Comparison of ENCODE assay signal across 9 cellular contexts in the genomic region with DNA sequence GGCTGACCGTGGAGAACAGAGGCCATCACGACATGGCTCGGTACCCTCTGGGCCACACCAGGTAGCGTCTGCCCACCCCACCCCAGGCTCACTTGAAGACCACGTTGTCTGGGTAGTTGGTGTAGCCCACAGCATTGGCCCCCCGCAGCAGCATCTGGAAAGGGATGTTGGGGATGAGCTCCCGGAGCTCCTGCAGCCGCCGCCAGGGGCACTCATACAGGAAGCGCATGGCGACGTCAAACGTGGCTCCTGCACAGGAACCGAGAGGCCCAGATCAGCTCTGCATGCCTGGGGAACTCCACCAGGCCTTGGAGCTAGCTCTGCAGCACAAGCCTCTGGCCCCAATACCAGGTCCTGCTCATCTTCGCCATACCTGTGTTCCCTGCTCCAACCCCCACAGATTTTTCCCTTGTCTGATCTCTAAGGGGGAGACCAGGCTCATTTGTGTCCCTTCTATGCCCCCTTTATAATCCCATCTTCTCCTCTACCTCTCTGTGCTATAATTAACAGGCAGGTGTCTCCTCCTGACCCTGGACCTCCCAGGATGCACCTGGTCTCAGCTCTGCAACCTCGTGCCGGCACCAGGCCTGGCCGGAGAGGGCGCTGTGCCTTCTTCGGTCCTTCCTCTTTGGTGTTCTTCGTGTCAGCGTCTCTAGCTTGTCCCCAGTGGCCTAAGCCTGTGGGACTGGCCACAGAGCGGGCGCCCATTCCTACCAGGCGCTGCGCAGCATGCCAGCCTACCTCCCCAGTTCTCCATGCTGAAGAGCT. TPM values are rescaled to one million over a fixed set of nuclear protein-coding genes. Genes with fewer than 3 reads are reported as not detected.
DNase-seq lines count a peak whose midpoint lies in the region; ATAC-seq and TF ChIP-seq lines count a peak whose summit lies in the region.
"Had no signal": no experiment of that assay in that cellular context is flagged by ENCODE, and none has a peak within 500 bp of the region (broad histone marks: within the 10 kb centered on the region; RNA-seq: fewer than 3 reads in every experiment).

No MANE protein-coding gene starts in this region.

- H3K4me1 ChIP-seq in SK-N-SH (ENCODE audit: control insufficient read depth in 1 of 2, insufficient read depth in 2 of 2, low read depth in 1 of 2, low read length in 1 of 2), result peaks cover 0 to 5% of the 10 kb centered on the region in 2 experiments; a peak in 1 of 4 replicates
- peaks cover 6% of the 10 kb centered on the region for H3K4me1 ChIP-seq in osteoblast (ENCODE audit: insufficient read depth, low read length)

- H3K27ac Mint-ChIP-seq in activated naive CD4-positive, alpha-beta T cell treated with anti-CD3 and anti-CD28 coated beads, Interleukin-2, amount 10 ng/mL, durations not matched to agents 7 days and 5 days, result no peak overlapping the region

- peaks cover 37% of the 10 kb centered on the region for H3K4me1 Mint-ChIP-seq in activated naive CD4-positive, alpha-beta T cell treated with anti-CD3 and anti-CD28 coated beads, Interleukin-2, amount 10 ng/mL, durations not matched to agents 7 days and 5 days

- H3K27me3 ChIP-seq in SK-N-SH (ENCODE audit: insufficient read depth) (no peaks in the 10 kb centered on the region), osteoblast (ENCODE audit: insufficient read depth, low read length) (no peaks in the 10 kb centered on the region)

- no peak for TF ChIP-seq RAD21 in SK-N-SH (IDR thresholded peaks at IDR 0.05; ENCODE audit: low read length)

- peaks cover 3% of the 10 kb centered on the region for H3K27me3 Mint-ChIP-seq in activated naive CD4-positive, alpha-beta T cell treated with anti-CD3 and anti-CD28 coated beads, Interleukin-2, amount 10 ng/mL, durations not matched to agents 7 days and 5 days

- peaks cover 0 to 17% of the 10 kb centered on the region in 2 experiments for H3K36me3 ChIP-seq in SK-N-SH (replicated peaks in 1 of 2; ENCODE audit: control insufficient read depth in 1 of 2, insufficient read depth in 2 of 2, low read length in 1 of 2)
- H3K36me3 ChIP-seq in osteoblast (ENCODE audit: insufficient read depth, low read length), result peaks cover 14% of the 10 kb centered on the region

- TF ChIP-seq EP300 in SK-N-SH (IDR thresholded peaks at IDR 0.05; ENCODE audit: borderline replicate concordance in 1 of 2, low read depth in 1 of 2, low read length in 1 of 2), result no peak

- TF ChIP-seq CTCF in SK-N-SH (IDR thresholded peaks at IDR 0.05) (no peak; the same call in 1 of the 2 replicates), osteoblast (IDR thresholded peaks at IDR 0.05; ENCODE audit: extremely low read depth, low read depth, low read length) (no peak)

- H3K36me3 Mint-ChIP-seq in activated naive CD4-positive, alpha-beta T cell treated with anti-CD3 and anti-CD28 coated beads, Interleukin-2, amount 10 ng/mL, durations not matched to agents 7 days and 5 days, result no peaks in the 10 kb centered on the region

- H3K79me2 ChIP-seq in SK-N-SH (ENCODE audit: insufficient read depth) (no peaks in the 10 kb centered on the region), osteoblast (ENCODE audit: insufficient read depth, low read length) (peaks cover 5% of the 10 kb centered on the region)

- H3K4me3 ChIP-seq in SK-N-SH (ENCODE audit: low read depth in 2 of 2, low read length in 1 of 2) (no peak overlapping the region), osteoblast (ENCODE audit: insufficient read depth, low read length) (no peak overlapping the region)
- H3K4me3 ChIP-seq: skin epidermis had no signal

- H3K9me3 ChIP-seq in SK-N-SH (no peaks in the 10 kb centered on the region), osteoblast (ENCODE audit: low read depth, low read length) (no peaks in the 10 kb centered on the region)

- POLR2A ChIA-PET in SK-N-SH (lab: Yijun Ruan, JAX) (no interaction called here), HEK293T (lab: Yijun Ruan, JAX) (interaction anchor here (0.5 to 5.5 kb wide), 2 partner anchors 8 to 238 kb away, joined by 4 to 63 read pairs; a partner anchor contains a TSS)

- no peak overlapping the region for H3K4me3 Mint-ChIP-seq in activated naive CD4-positive, alpha-beta T cell treated with anti-CD3 and anti-CD28 coated beads, Interleukin-2, amount 10 ng/mL, durations not matched to agents 7 days and 5 days

- H3K27ac ChIP-seq in SK-N-SH (ENCODE audit: low read depth in 2 of 2, low read length in 1 of 2) (no peak overlapping the region), osteoblast (ENCODE audit: low read depth, low read length) (no peak overlapping the region), substantia nigra (ENCODE audit: low read depth, low read length, poor library complexity, severe bottlenecking) (no peak overlapping the region)
- H3K27ac ChIP-seq: skin epidermis had no signal

- H3K9me2 ChIP-seq in SK-N-SH, result no peaks in the 10 kb centered on the region

- CTCF ChIA-PET in SK-N-SH (lab: Yijun Ruan, JAX), result interaction anchor here (0.7 to 1.7 kb wide), 3 partner anchors 16 to 124 kb away, joined by 3 to 9 read pairs (median 3); no protein-coding TSS in a partner anchor
- CTCF ChIA-PET in HEK293T (lab: Yijun Ruan, JAX), result interaction anchor here (0.6 to 1.4 kb wide), 5 partner anchors 12 to 124 kb away, joined by 3 to 9 read pairs (median 3); a partner anchor contains a TSS
- CTCF ChIA-PET in activated naive CD4-positive, alpha-beta T cell treated with anti-CD3 and anti-CD28 coated beads, Interleukin-2, amount 10 ng/mL, durations not matched to agents 7 days and 5 days (lab: Charles Lee), result interaction anchor here (1.0 to 1.1 kb wide), 4 partner anchors 9 to 32 kb away, joined by 3 to 4 read pairs (median 3); a partner anchor contains a TSS

- DNase-seq in SK-N-SH (peak; percentile 31), HEK293T (ENCODE audit: extremely low spot score) (peak; percentile 62), osteoblast (ENCODE audit: insufficient read length, low spot score, missing footprints) (peak; percentile 73), substantia nigra (lab: John Stamatoyannopoulos, UW) (no peak)
- DNase-seq in activated naive CD4-positive, alpha-beta T cell treated with anti-CD3 and anti-CD28 coated beads, Interleukin-2, amount 10 ng/mL, durations not matched to agents 7 days and 5 days, result peak; percentile 52

- WGBS in SK-N-SH (ENCODE audit: low lambda C conversion rate), result 97% methylated on average over 14 of the region's 26 CpGs

- H3F3A ChIP-seq in SK-N-SH (replicated peaks; ENCODE audit: insufficient read depth), result no peaks in the 10 kb centered on the region

- H3K9me3 Mint-ChIP-seq in activated naive CD4-positive, alpha-beta T cell treated with anti-CD3 and anti-CD28 coated beads, Interleukin-2, amount 10 ng/mL, durations not matched to agents 7 days and 5 days, result no peaks in the 10 kb centered on the region

- no peak overlapping the region for H3K4me2 ChIP-seq in SK-N-SH
- H3K4me2 ChIP-seq in osteoblast (ENCODE audit: insufficient read depth, low read length), result no peak overlapping the region

- H4K20me1 ChIP-seq in SK-N-SH (ENCODE audit: insufficient read depth) (no peaks in the 10 kb centered on the region), osteoblast (ENCODE audit: insufficient read depth, low read length) (no peaks in the 10 kb centered on the region)

- ATAC-seq in SK-N-SH treated with all-trans-retinoic acid at 6 μM for 48 hours (no peak), GM18867 (IDR thresholded peaks at IDR 0.05; ENCODE audit: unreplicated experiment) (no peak), HG03045 (IDR thresholded peaks at IDR 0.05; ENCODE audit: unreplicated experiment) (no peak)

- H3K9ac ChIP-seq in SK-N-SH, result no peak overlapping the region

- H2AFZ ChIP-seq in SK-N-SH (ENCODE audit: low read depth) (no peak overlapping the region), osteoblast (ENCODE audit: low read length) (no peak overlapping the region)

TF ChIP-seq in SK-N-SH, 30 proteins besides CTCF, POLR2A, EP300 and RAD21 (continues in another document):
- TF ChIP-seq FOSL2 (IDR thresholded peaks at IDR 0.05; ENCODE audit: borderline replicate concordance, low read depth) (no peak), NRF1 (IDR thresholded peaks at IDR 0.05; ENCODE audit: low read depth, low read length) (no peak), SIN3A (IDR thresholded peaks at IDR 0.05; ENCODE audit: borderline replicate concordance, low read depth, low read length) (no peak), SMC3 (IDR thresholded peaks at IDR 0.05; ENCODE audit: low read depth, low read length) (no peak), GATA2 (CRISPR knock-in tag; IDR thresholded peaks at IDR 0.05) (no peak), FOXJ3 (CRISPR knock-in tag; IDR thresholded peaks at IDR 0.05) (no peak), TAF1 (IDR thresholded peaks at IDR 0.05; ENCODE audit: borderline replicate concordance, low read depth, low read length) (no peak)

TF ChIP-seq in SK-N-SH treated with all-trans-retinoic acid at 6 μM for 48 hours, 23 proteins besides CTCF, POLR2A, EP300 and RAD21 (continues in another document):
- no peak for TF ChIP-seq RARB (CRISPR knock-in tag; IDR thresholded peaks at IDR 0.05)
- no peak for TF ChIP-seq ZNF565 (CRISPR knock-in tag; conservative IDR thresholded peaks at IDR 0.05; ENCODE audit: low read depth)
- TF ChIP-seq BACH2 (CRISPR knock-in tag; IDR thresholded peaks at IDR 0.05; ENCODE audit: borderline replicate concordance), result no peak

TF ChIP-seq in HEK293T, 16 proteins besides CTCF, POLR2A, EP300 and RAD21:
- TF ChIP-seq FOXA1 (IDR thresholded peaks at IDR 0.05) (no peak), CTBP1 (IDR thresholded peaks at IDR 0.05; ENCODE audit: borderline replicate concordance) (no peak), L3MBTL2 (conservative IDR thresholded peaks at IDR 0.05) (no peak; the same call in 1 of the 2 replicates), NFRKB (IDR thresholded peaks at IDR 0.05) (no peak), BHLHE40 (IDR thresholded peaks at IDR 0.05; ENCODE audit: borderline replicate concordance) (no peak), TARDBP (IDR thresholded peaks at IDR 0.05) (no peak)
TF ChIP-seq in HEK293T: peak in this region for 0.

RNA-seq across cellular contexts. Expression of a gene that starts 5.0 kb away (rescaled TPM):
- 15.9 and 25.4 TPM in 2 replicates for polyA plus RNA-seq in SK-N-SH (2012; rRNA removed)
- 4.1 and 9.4 TPM in 2 replicates for polyA plus RNA-seq in SK-N-SH (2012; cell fraction: cytosol; rRNA removed)
- 35.8 and 37.4 TPM in 2 replicates for polyA plus RNA-seq in SK-N-SH (2012; cell fraction: nucleus; rRNA removed)
- total RNA-seq in osteoblast, result 15.9 and 16.3 TPM in 2 replicates

RNA-seq across cellular contexts. Expression of a gene that starts 8.6 kb away (rescaled TPM):
- polyA plus RNA-seq in SK-N-SH (2012; rRNA removed), result 25.0 and 25.4 TPM in 2 replicates
- polyA plus RNA-seq in SK-N-SH (2012; cell fraction: cytosol; rRNA removed), result 8.7 and 14.3 TPM in 2 replicates
- 69.3 and 90.1 TPM in 2 replicates for polyA plus RNA-seq in SK-N-SH (2012; cell fraction: nucleus; rRNA removed)
- total RNA-seq in osteoblast, result 11.5 and 18.1 TPM in 2 replicates

Comparison
In these comparisons a context has a peak if more than half of its experiments do, and no peak if none do; other contexts are left out.
1. DNase-seq: peak in SK-N-SH (single experiment), HEK293T (single experiment), activated naive CD4-positive, alpha-beta T cell treated with anti-CD3 and anti-CD28 coated beads, Interleukin-2, amount 10 ng/mL, durations not matched to agents 7 days and 5 days (single experiment) and osteoblast (single experiment); none in substantia nigra (0 of 49).